Comparison of ENCODE assay signal across 21 cellular contexts in the genomic region with DNA sequence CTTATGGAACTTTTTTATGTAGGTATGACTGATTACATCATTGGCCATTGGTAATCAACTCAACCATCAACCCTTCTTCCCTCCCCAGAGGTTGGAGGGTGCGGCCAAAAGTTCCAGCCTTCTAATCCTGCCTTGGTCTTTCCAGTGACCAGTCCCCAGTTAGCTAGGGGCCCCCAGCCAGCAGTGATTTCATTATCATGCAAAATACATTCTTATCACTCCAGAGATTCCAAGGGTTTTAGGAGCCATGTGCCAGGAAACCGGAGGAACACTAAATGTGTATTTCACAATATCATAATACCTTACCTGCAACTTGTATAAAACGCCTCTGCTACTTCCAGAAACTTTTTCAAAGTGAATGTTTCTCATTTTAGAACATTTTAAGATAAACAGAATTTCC.
"Had no signal": no experiment of that assay in that cellular context is flagged by ENCODE, and none has a peak within 500 bp of the region (broad histone marks: within the 10 kb centered on the region; RNA-seq: fewer than 3 reads in every experiment).

No MANE protein-coding gene starts in this region.

- H3K27me3 ChIP-seq: right lobe of liver, transverse colon, uterus had no signal

- H3K4me1 Mint-ChIP-seq: activated CD4-positive, alpha-beta memory T cell treated with anti-CD3 and anti-CD28 coated beads, Interleukin-2, amount 10 ng/mL, durations not matched to agents 7 days and 5 days; activated CD4-positive, alpha-beta T cell treated with anti-CD3 and anti-CD28 coated beads, Interleukin-2, amount 10 ng/mL, durations not matched to agents 24 days and 14 days; activated CD8-positive, alpha-beta memory T cell treated with anti-CD3 and anti-CD28 coated beads, Interleukin-2, amount 10 ng/mL, durations not matched to agents 7 days and 5 days; activated naive CD8-positive, alpha-beta T cell treated with anti-CD3 and anti-CD28 coated beads, Interleukin-2, amount 50 U/mL, for 24 hours; stimulated activated effector memory CD8-positive, alpha-beta T cell treated with anti-CD3 and anti-CD28 coated beads, Interleukin-12 subunit alpha, Interleukin-12 subunit beta, amount 100 ng/mL, for 72 hours had no signal

- H3K4me3 ChIP-seq: right lobe of liver, transverse colon, uterus had no signal

- H3K9me3 Mint-ChIP-seq: activated naive CD8-positive, alpha-beta T cell treated with anti-CD3 and anti-CD28 coated beads, Interleukin-2, amount 50 U/mL, for 24 hours; stimulated activated effector memory CD8-positive, alpha-beta T cell treated with anti-CD3 and anti-CD28 coated beads, Interleukin-12 subunit alpha, Interleukin-12 subunit beta, amount 100 ng/mL, for 72 hours had no signal

- H3K36me3 ChIP-seq: right lobe of liver, transverse colon, uterus had no signal

- FAIRE-seq: islet of Langerhans, small intestine had no signal

- H3K27ac ChIP-seq: right lobe of liver, transverse colon, uterus had no signal

- H3K9me3 ChIP-seq: right lobe of liver, transverse colon, uterus had no signal

- H3K4me1 ChIP-seq: right lobe of liver, transverse colon, uterus had no signal

- H3K36me3 Mint-ChIP-seq: activated CD8-positive, alpha-beta memory T cell treated with anti-CD3 and anti-CD28 coated beads, Interleukin-2, amount 10 ng/mL, durations not matched to agents 7 days and 5 days; stimulated activated effector memory CD8-positive, alpha-beta T cell treated with anti-CD3 and anti-CD28 coated beads, Interleukin-12 subunit alpha, Interleukin-12 subunit beta, amount 100 ng/mL, for 72 hours had no signal

- H3K27ac Mint-ChIP-seq: activated CD4-positive, alpha-beta memory T cell treated with anti-CD3 and anti-CD28 coated beads, Interleukin-2, amount 10 ng/mL, durations not matched to agents 7 days and 5 days; activated CD4-positive, alpha-beta T cell treated with anti-CD3 and anti-CD28 coated beads, Interleukin-2, amount 10 ng/mL, durations not matched to agents 24 days and 14 days; activated CD8-positive, alpha-beta memory T cell treated with anti-CD3 and anti-CD28 coated beads, Interleukin-2, amount 10 ng/mL, durations not matched to agents 7 days and 5 days; activated naive CD8-positive, alpha-beta T cell treated with anti-CD3 and anti-CD28 coated beads, Interleukin-2, amount 50 U/mL, for 24 hours; activated T-helper 1 cell treated with anti-CD3 and anti-CD28 coated beads, Interleukin-12 subunit alpha, Interleukin-12 subunit beta, Interleukin-2, Interleukin-4 antibody, amounts not matched to agents 30 ng/mL and 10 ng/mL and 1 ng/mL, durations not matched to agents 14 hours and 24 hours and 36 hours; stimulated activated effector memory CD8-positive, alpha-beta T cell treated with anti-CD3 and anti-CD28 coated beads, Interleukin-12 subunit alpha, Interleukin-12 subunit beta, amount 100 ng/mL, for 72 hours had no signal

- DNase-seq: activated CD4-positive, alpha-beta memory T cell treated with anti-CD3 and anti-CD28 coated beads, Interleukin-2, amount 10 ng/mL, durations not matched to agents 7 days and 5 days; activated CD4-positive, alpha-beta T cell treated with anti-CD3 and anti-CD28 coated beads, Interleukin-2, amount 10 ng/mL, durations not matched to agents 24 days and 14 days; activated CD8-positive, alpha-beta memory T cell treated with anti-CD3 and anti-CD28 coated beads, Interleukin-2, amount 10 ng/mL, durations not matched to agents 7 days and 5 days; activated gamma-delta T cell; activated naive CD4-positive, alpha-beta T cell treated with anti-CD3 and anti-CD28 coated beads, Interleukin-2, amount 50 U/mL, for 16 hours; activated naive CD8-positive, alpha-beta T cell treated with anti-CD3 and anti-CD28 coated beads, Interleukin-2, amount 50 U/mL, for 24 hours; aorta; central memory CD4-positive, alpha-beta T cell; dermis blood vessel endothelial cell; effector CD8-positive, alpha-beta T cell; foreskin melanocyte; occipital lobe; right lobe of liver; small intestine; stimulated activated CD4-positive, alpha-beta T cell treated with anti-CD3 and anti-CD28 coated beads, Interleukin-2, amount 100 ng/mL, for 24 hours; transverse colon; uterus had no signal

- ATAC-seq: activated CD4-positive, CD25-positive, alpha-beta regulatory T cell treated with anti-CD3 and anti-CD28 coated beads, Interleukin-2, amount 50 U/mL, for 24 hours; activated CD8-positive, alpha-beta memory T cell treated with anti-CD3 and anti-CD28 coated beads, Interleukin-2, amount 10 ng/mL, durations not matched to agents 7 days and 5 days; activated naive CD8-positive, alpha-beta T cell treated with anti-CD3 and anti-CD28 coated beads, Interleukin-2, amount 50 U/mL, for 24 hours; right lobe of liver; stimulated activated effector memory CD8-positive, alpha-beta T cell treated with anti-CD3 and anti-CD28 coated beads, Interleukin-12 subunit alpha, Interleukin-12 subunit beta, amount 100 ng/mL, for 72 hours had no signal

- H3K4me3 Mint-ChIP-seq: activated CD4-positive, alpha-beta memory T cell treated with anti-CD3 and anti-CD28 coated beads, Interleukin-2, amount 10 ng/mL, durations not matched to agents 7 days and 5 days; activated CD4-positive, alpha-beta T cell treated with anti-CD3 and anti-CD28 coated beads, Interleukin-2, amount 10 ng/mL, durations not matched to agents 24 days and 14 days; activated CD8-positive, alpha-beta memory T cell treated with anti-CD3 and anti-CD28 coated beads, Interleukin-2, amount 10 ng/mL, durations not matched to agents 7 days and 5 days; activated naive CD8-positive, alpha-beta T cell treated with anti-CD3 and anti-CD28 coated beads, Interleukin-2, amount 50 U/mL, for 24 hours; activated T-helper 1 cell treated with anti-CD3 and anti-CD28 coated beads, Interleukin-12 subunit alpha, Interleukin-12 subunit beta, Interleukin-2, Interleukin-4 antibody, amounts not matched to agents 30 ng/mL and 10 ng/mL and 1 ng/mL, durations not matched to agents 14 hours and 24 hours and 36 hours; stimulated activated effector memory CD8-positive, alpha-beta T cell treated with anti-CD3 and anti-CD28 coated beads, Interleukin-12 subunit alpha, Interleukin-12 subunit beta, amount 100 ng/mL, for 72 hours had no signal
